Comparison of ENCODE assay signal across 8 cellular contexts in genomic region chr2:13006829-13007715, GRCh38.
DNase-seq lines count a peak whose midpoint lies in the region; ATAC-seq and TF ChIP-seq lines count a peak whose summit lies in the region.

No MANE protein-coding gene starts in this region.

- no peaks in the 10 kb centered on the region for H3K9me3 ChIP-seq in Karpas-422 (ENCODE audit: low read length)
- no peaks in the 10 kb centered on the region for H3K9me3 ChIP-seq in osteoblast (ENCODE audit: low read depth, low read length)
- no peaks in the 10 kb centered on the region for H3K9me3 ChIP-seq in thyroid gland

- no peaks in the 10 kb centered on the region for H3K36me3 Mint-ChIP-seq in activated T-helper 17 cell treated with anti-CD3 and anti-CD28 coated beads, Interleukin-2, amount 50 U/mL, for 72 hours (ENCODE audit: low read depth)

- peak; percentile 19 for DNase-seq in DMS 273 treated with DMSO at 0.1 percent for 48 hours (lab: John Stamatoyannopoulos, UW)
- peak; percentile 87 for DNase-seq in Karpas-422
- peak; percentile 52 for DNase-seq in RPMI8226
- DNase-seq in foreskin melanocyte = peak; percentile 72
- DNase-seq in osteoblast (ENCODE audit: insufficient read length, low spot score, missing footprints) = peak; percentile 22
- peak; percentile 39 to 49 for DNase-seq in thyroid gland

- no peaks in the 10 kb centered on the region for H4K20me1 ChIP-seq in Karpas-422 (ENCODE audit: insufficient read depth, low read depth, low read length)
- no peaks in the 10 kb centered on the region for H4K20me1 ChIP-seq in osteoblast (ENCODE audit: insufficient read depth, low read length)

- no peaks in the 10 kb centered on the region for H3K9me2 ChIP-seq in Karpas-422 (replicated peaks; ENCODE audit: insufficient read depth, low read length)

- ATAC-seq in GM21528 (IDR thresholded peaks at IDR 0.05; ENCODE audit: low FRiP score, unreplicated experiment) = peak; percentile 75
- peak; percentile 60 for ATAC-seq in activated T-helper 17 cell treated with anti-CD3 and anti-CD28 coated beads, Interleukin-2, amount 50 U/mL, for 72 hours (replicated peaks)

- H3K4me1 ChIP-seq in Karpas-422 (ENCODE audit: low read length) (no peaks in the 10 kb centered on the region), osteoblast (ENCODE audit: insufficient read depth, low read length) (peaks cover 29% of the 10 kb centered on the region), thyroid gland (no peaks in the 10 kb centered on the region)

- H3K27ac Mint-ChIP-seq in activated T-helper 17 cell treated with anti-CD3 and anti-CD28 coated beads, Interleukin-2, amount 50 U/mL, for 72 hours = no peak overlapping the region

- no peak for TF ChIP-seq POLR2A in thyroid gland (IDR thresholded peaks at IDR 0.05)

- 30 to 35% methylated on average over 16 of the region's 16 CpGs for WGBS in thyroid gland, 2 donors

- intact Hi-C loops in thyroid gland (cut with DNase I) = loop anchor here (10.0 kb wide), 2 partner anchors 1142 to 1172 kb away; no protein-coding TSS in a partner anchor

- TF ChIP-seq CTCF in osteoblast (IDR thresholded peaks at IDR 0.05; ENCODE audit: extremely low read depth, low read depth, low read length) (peak; percentile 81), thyroid gland (IDR thresholded peaks at IDR 0.05) (peak; percentile 74 to 88 (median 80))

- no peak overlapping the region for H2AFZ ChIP-seq in Karpas-422 (ENCODE audit: low read length)
- peak overlapping the region; percentile 53 for H2AFZ ChIP-seq in osteoblast (ENCODE audit: low read length)

- no peak overlapping the region for H3K9ac ChIP-seq in Karpas-422 (ENCODE audit: low read length)

- no peaks in the 10 kb centered on the region for H3K27me3 ChIP-seq in Karpas-422 (ENCODE audit: low read length)
- no peaks in the 10 kb centered on the region for H3K27me3 ChIP-seq in osteoblast (ENCODE audit: insufficient read depth, low read length)
- no peaks in the 10 kb centered on the region for H3K27me3 ChIP-seq in thyroid gland

- no peak overlapping the region for H3K4me3 Mint-ChIP-seq in activated T-helper 17 cell treated with anti-CD3 and anti-CD28 coated beads, Interleukin-2, amount 50 U/mL, for 72 hours

- no peaks in the 10 kb centered on the region for H3K36me3 ChIP-seq in Karpas-422 (ENCODE audit: insufficient read depth, low read length)
- no peaks in the 10 kb centered on the region for H3K36me3 ChIP-seq in osteoblast (ENCODE audit: insufficient read depth, low read length)
- H3K36me3 ChIP-seq in thyroid gland = no peaks in the 10 kb centered on the region

- no peaks in the 10 kb centered on the region for H3K4me1 Mint-ChIP-seq in activated T-helper 17 cell treated with anti-CD3 and anti-CD28 coated beads, Interleukin-2, amount 50 U/mL, for 72 hours

- peaks cover 13% of the 10 kb centered on the region for H3K27me3 Mint-ChIP-seq in activated T-helper 17 cell treated with anti-CD3 and anti-CD28 coated beads, Interleukin-2, amount 50 U/mL, for 72 hours

- H3K27ac ChIP-seq in Karpas-422 (ENCODE audit: low read length) (no peak overlapping the region), osteoblast (ENCODE audit: low read depth, low read length) (peak overlapping the region; percentile 52), thyroid gland (no peak overlapping the region)

- H3K79me2 ChIP-seq in Karpas-422 (ENCODE audit: low read length) = no peaks in the 10 kb centered on the region
- no peaks in the 10 kb centered on the region for H3K79me2 ChIP-seq in osteoblast (ENCODE audit: insufficient read depth, low read length)

- H3K9me3 Mint-ChIP-seq in activated T-helper 17 cell treated with anti-CD3 and anti-CD28 coated beads, Interleukin-2, amount 50 U/mL, for 72 hours = no peaks in the 10 kb centered on the region

- no peak overlapping the region for H3K4me3 ChIP-seq in Karpas-422 (ENCODE audit: low read length)
- peak overlapping the region; percentile 49 for H3K4me3 ChIP-seq in osteoblast (ENCODE audit: insufficient read depth, low read length)
- H3K4me3 ChIP-seq in thyroid gland (replicated peaks in 1 of 3) = no peak overlapping the region

- H3K4me2 ChIP-seq in Karpas-422 (ENCODE audit: low read depth, low read length, poor library complexity, severe bottlenecking) (no peak overlapping the region), osteoblast (ENCODE audit: insufficient read depth, low read length) (peak overlapping the region; percentile 77)

Comparison
In these comparisons a context has a peak if more than half of its experiments do, and no peak if none do; other contexts are left out.
1. DNase-seq: peak in every context shown above with its lines; median percentile 87 in Karpas-422; 72 in foreskin melanocyte; 52 in RPMI8226; 44 in thyroid gland; 22 in osteoblast; 19 in DMS 273 treated with DMSO at 0.1 percent for 48 hours.